In genomic region chr15:41831291-41831690, GRCh38 we compare ENCODE assay signal across 8 cellular contexts. TPM values are rescaled to one million over a fixed set of nuclear protein-coding genes. Genes with fewer than 3 reads are reported as not detected.
A peak's percentile ranks its signal among the peaks of the same experiment; 100 is the strongest.
DNase-seq lines count a peak whose midpoint lies in the region; ATAC-seq, FAIRE-seq and TF ChIP-seq lines count a peak whose summit lies in the region.
"Not testable (repeated sequence)": the region's sequence is repeated elsewhere in the genome, so short reads cannot be mapped to it uniquely, and the experiment has no call there.

No MANE protein-coding gene starts in this region.

- POLR2A ChIA-PET in T-cell (lab: Charles Lee): interaction anchor here in 1 of 2 donors (0.6 kb wide), 1 partner anchor 54 kb away, joined by 6 read pairs; no protein-coding TSS in a partner anchor
- POLR2A ChIA-PET in activated naive CD8-positive, alpha-beta T cell treated with anti-CD3 and anti-CD28 coated beads, Interleukin-2, amount 10 ng/mL, durations not matched to agents 7 days and 5 days (lab: Charles Lee): interaction anchor here (0.6 to 5.6 kb wide), 9 partner anchors 20 to 74 kb away, joined by 3 to 27 read pairs (median 4); partner anchors contain the start of gene MAPKBP1

- peaks cover 10% of the 10 kb centered on the region for H3K36me3 Mint-ChIP-seq in T-cell
- not testable (repeated sequence) for H3K36me3 Mint-ChIP-seq in activated T-helper 1 cell treated with anti-CD3 and anti-CD28 coated beads, Interleukin-12 subunit alpha, Interleukin-12 subunit beta, Interleukin-2, Interleukin-4 antibody, amounts not matched to agents 30 ng/mL and 10 ng/mL and 1 ng/mL, durations not matched to agents 14 hours and 24 hours and 36 hours (ENCODE audit: low read depth)
- peaks cover 16% of the 10 kb centered on the region for H3K36me3 Mint-ChIP-seq in activated naive CD8-positive, alpha-beta T cell treated with anti-CD3 and anti-CD28 coated beads, Interleukin-2, amount 10 ng/mL, durations not matched to agents 7 days and 5 days

- H3K9me3 ChIP-seq in vagina: not testable (repeated sequence)

- not testable (repeated sequence) for H3K36me3 ChIP-seq in vagina

- DNase-seq in GM12891 (ENCODE audit: insufficient read length, low spot score); vagina (ENCODE audit: extremely low spot score in 2 of 2): not testable (repeated sequence)
- DNase-seq in T-cell (peak in 31 of 34 experiments; percentile 7 to 53 (median 27)), kidney tubule cell (ENCODE audit: low spot score) (peak; percentile 35)
- DNase-seq in activated CD4-positive, alpha-beta T cell treated with anti-CD3 and anti-CD28 coated beads, Interleukin-2, amount 50 U/mL, for 1 hour: peak; percentile 31
- DNase-seq in activated T-helper 1 cell treated with anti-CD3 and anti-CD28 coated beads, Interleukin-12 subunit alpha, Interleukin-12 subunit beta, Interleukin-2, Interleukin-4 antibody, amounts not matched to agents 30 ng/mL and 10 ng/mL and 1 ng/mL, durations not matched to agents 14 hours and 24 hours and 36 hours (ENCODE audit: low spot score): peak; percentile 67
- peak; percentile 68 for DNase-seq in activated naive CD8-positive, alpha-beta T cell treated with anti-CD3 and anti-CD28 coated beads, Interleukin-2, amount 10 ng/mL, durations not matched to agents 7 days and 5 days
- DNase-seq in stimulated activated CD4-positive, alpha-beta T cell treated with anti-CD3 and anti-CD28 coated beads, Interleukin-4, amount 100 ng/mL, for 24 hours: peak; percentile 33

- ATAC-seq in T-cell (replicated peaks in 1 of 4): peak in 2 of 4 experiments; percentile 15 to 33
- peak; percentile 66 for ATAC-seq in activated naive CD8-positive, alpha-beta T cell treated with anti-CD3 and anti-CD28 coated beads, Interleukin-2, amount 10 ng/mL, durations not matched to agents 7 days and 5 days (ENCODE audit: low read depth)

- H3K27ac Mint-ChIP-seq in T-cell: peak overlapping the region; percentile 76 to 78
- H3K27ac Mint-ChIP-seq in activated T-helper 1 cell treated with anti-CD3 and anti-CD28 coated beads, Interleukin-12 subunit alpha, Interleukin-12 subunit beta, Interleukin-2, Interleukin-4 antibody, amounts not matched to agents 30 ng/mL and 10 ng/mL and 1 ng/mL, durations not matched to agents 14 hours and 24 hours and 36 hours: peak overlapping the region; percentile 44
- H3K27ac Mint-ChIP-seq in activated naive CD8-positive, alpha-beta T cell treated with anti-CD3 and anti-CD28 coated beads, Interleukin-2, amount 10 ng/mL, durations not matched to agents 7 days and 5 days: peak overlapping the region; percentile 82

- peak overlapping the region; percentile 28 to 60 (median 45) for H3K4me3 Mint-ChIP-seq in T-cell
- peak overlapping the region; percentile 32 for H3K4me3 Mint-ChIP-seq in activated T-helper 1 cell treated with anti-CD3 and anti-CD28 coated beads, Interleukin-12 subunit alpha, Interleukin-12 subunit beta, Interleukin-2, Interleukin-4 antibody, amounts not matched to agents 30 ng/mL and 10 ng/mL and 1 ng/mL, durations not matched to agents 14 hours and 24 hours and 36 hours
- peak overlapping the region; percentile 62 for H3K4me3 Mint-ChIP-seq in activated naive CD8-positive, alpha-beta T cell treated with anti-CD3 and anti-CD28 coated beads, Interleukin-2, amount 10 ng/mL, durations not matched to agents 7 days and 5 days

- H3K27me3 ChIP-seq in vagina: not testable (repeated sequence)

- peaks cover 70% of the 10 kb centered on the region for H3K4me1 ChIP-seq in vagina

- not testable (repeated sequence) for TF ChIP-seq POLR2A in GM12891 (IDR thresholded peaks at IDR 0.05; ENCODE audit: low read depth, low read length); vagina (IDR thresholded peaks at IDR 0.05)

- H3K27me3 Mint-ChIP-seq in T-cell; activated T-helper 1 cell treated with anti-CD3 and anti-CD28 coated beads, Interleukin-12 subunit alpha, Interleukin-12 subunit beta, Interleukin-2, Interleukin-4 antibody, amounts not matched to agents 30 ng/mL and 10 ng/mL and 1 ng/mL, durations not matched to agents 14 hours and 24 hours and 36 hours (ENCODE audit: insufficient read depth); activated naive CD8-positive, alpha-beta T cell treated with anti-CD3 and anti-CD28 coated beads, Interleukin-2, amount 10 ng/mL, durations not matched to agents 7 days and 5 days: not testable (repeated sequence)

- not testable (repeated sequence) for H3K9me3 Mint-ChIP-seq in T-cell; activated T-helper 1 cell treated with anti-CD3 and anti-CD28 coated beads, Interleukin-12 subunit alpha, Interleukin-12 subunit beta, Interleukin-2, Interleukin-4 antibody, amounts not matched to agents 30 ng/mL and 10 ng/mL and 1 ng/mL, durations not matched to agents 14 hours and 24 hours and 36 hours; activated naive CD8-positive, alpha-beta T cell treated with anti-CD3 and anti-CD28 coated beads, Interleukin-2, amount 10 ng/mL, durations not matched to agents 7 days and 5 days

- peak; percentile 66 for FAIRE-seq in GM12891 (lab: Jason Lieb, UNC)

- intact Hi-C loops in activated T-helper 1 cell treated with anti-CD3 and anti-CD28 coated beads, Interleukin-12 subunit alpha, Interleukin-12 subunit beta, Interleukin-2, Interleukin-4 antibody, amounts not matched to agents 30 ng/mL and 10 ng/mL and 1 ng/mL, durations not matched to agents 14 hours and 24 hours and 36 hours (cut with micrococcal nuclease); vagina (cut with DNase I): not testable (repeated sequence)

- H3K4me1 Mint-ChIP-seq in T-cell: peaks cover 57 to 71% (median 66%) of the 10 kb centered on the region in 3 donors
- H3K4me1 Mint-ChIP-seq in activated T-helper 1 cell treated with anti-CD3 and anti-CD28 coated beads, Interleukin-12 subunit alpha, Interleukin-12 subunit beta, Interleukin-2, Interleukin-4 antibody, amounts not matched to agents 30 ng/mL and 10 ng/mL and 1 ng/mL, durations not matched to agents 14 hours and 24 hours and 36 hours (ENCODE audit: low read depth): peaks cover 34% of the 10 kb centered on the region
- H3K4me1 Mint-ChIP-seq in activated naive CD8-positive, alpha-beta T cell treated with anti-CD3 and anti-CD28 coated beads, Interleukin-2, amount 10 ng/mL, durations not matched to agents 7 days and 5 days: peaks cover 45% of the 10 kb centered on the region

- peak overlapping the region; percentile 42 for H3K27ac ChIP-seq in vagina

- CTCF ChIA-PET in T-cell (lab: Charles Lee): interaction anchor here (0.6 to 2.6 kb wide), 3 partner anchors 58 to 1791 kb away, joined by 3 to 13 read pairs (median 5); partner anchors contain the start of gene MAPKBP1 (in 1 of the 2)

- not testable (repeated sequence) for TF ChIP-seq CTCF in vagina (IDR thresholded peaks at IDR 0.05)

- H3K4me3 ChIP-seq in vagina: not testable (repeated sequence)

RNA-seq across cellular contexts. Expression of gene JMJD7, which starts 3.4 kb away (rescaled TPM):
- polyA plus RNA-seq in GM12891 (2012; ENCODE audit: low read depth, missing spikeins): 3.8 TPM
- 10 to 100 TPM; 35.8 to 72.7 (median 45.3) TPM for total RNA-seq in T-cell
- total RNA-seq in activated T-helper 1 cell treated with anti-CD3 and anti-CD28 coated beads, Interleukin-12 subunit alpha, Interleukin-12 subunit beta, Interleukin-2, Interleukin-4 antibody, amounts not matched to agents 30 ng/mL and 10 ng/mL and 1 ng/mL, durations not matched to agents 14 hours and 24 hours and 36 hours: 14.2 and 17.8 TPM in 2 replicates
- 10 to 100 TPM; 33.8 to 54.3 TPM for total RNA-seq in activated naive CD8-positive, alpha-beta T cell treated with anti-CD3 and anti-CD28 coated beads, Interleukin-2, amount 10 ng/mL, durations not matched to agents 7 days and 5 days
- 26.3 TPM for total RNA-seq in vagina

RNA-seq across cellular contexts. Expression of gene PLA2G4B, which starts 7.4 kb away (rescaled TPM):
- polyA plus RNA-seq in GM12891 (2012; ENCODE audit: low read depth, missing spikeins): 1.4 TPM
- total RNA-seq in T-cell (10 to 100 TPM; 32.0 to 55.8 (median 44.9) TPM), vagina (34.1 TPM)
- 6.0 and 6.7 TPM in 2 replicates for total RNA-seq in activated T-helper 1 cell treated with anti-CD3 and anti-CD28 coated beads, Interleukin-12 subunit alpha, Interleukin-12 subunit beta, Interleukin-2, Interleukin-4 antibody, amounts not matched to agents 30 ng/mL and 10 ng/mL and 1 ng/mL, durations not matched to agents 14 hours and 24 hours and 36 hours
- total RNA-seq in activated naive CD8-positive, alpha-beta T cell treated with anti-CD3 and anti-CD28 coated beads, Interleukin-2, amount 10 ng/mL, durations not matched to agents 7 days and 5 days: 10 to 100 TPM; 21.5 to 26.0 TPM

RNA-seq across cellular contexts. Expression of gene MAPKBP1, which starts 57.0 kb away (rescaled TPM):
- polyA plus RNA-seq in GM12891 (2012; ENCODE audit: low read depth, missing spikeins): 7.0 TPM
- total RNA-seq in T-cell: 10 to 100 TPM; 37.0 to 44.8 (median 38.2) TPM
- total RNA-seq in activated T-helper 1 cell treated with anti-CD3 and anti-CD28 coated beads, Interleukin-12 subunit alpha, Interleukin-12 subunit beta, Interleukin-2, Interleukin-4 antibody, amounts not matched to agents 30 ng/mL and 10 ng/mL and 1 ng/mL, durations not matched to agents 14 hours and 24 hours and 36 hours: 26.3 and 28.2 TPM in 2 replicates
- 10 to 100 TPM; 32.0 to 36.6 TPM for total RNA-seq in activated naive CD8-positive, alpha-beta T cell treated with anti-CD3 and anti-CD28 coated beads, Interleukin-2, amount 10 ng/mL, durations not matched to agents 7 days and 5 days
- 35.8 TPM for total RNA-seq in vagina
